Comparison of ENCODE assay signal across 11 cellular contexts in the genomic region with DNA sequence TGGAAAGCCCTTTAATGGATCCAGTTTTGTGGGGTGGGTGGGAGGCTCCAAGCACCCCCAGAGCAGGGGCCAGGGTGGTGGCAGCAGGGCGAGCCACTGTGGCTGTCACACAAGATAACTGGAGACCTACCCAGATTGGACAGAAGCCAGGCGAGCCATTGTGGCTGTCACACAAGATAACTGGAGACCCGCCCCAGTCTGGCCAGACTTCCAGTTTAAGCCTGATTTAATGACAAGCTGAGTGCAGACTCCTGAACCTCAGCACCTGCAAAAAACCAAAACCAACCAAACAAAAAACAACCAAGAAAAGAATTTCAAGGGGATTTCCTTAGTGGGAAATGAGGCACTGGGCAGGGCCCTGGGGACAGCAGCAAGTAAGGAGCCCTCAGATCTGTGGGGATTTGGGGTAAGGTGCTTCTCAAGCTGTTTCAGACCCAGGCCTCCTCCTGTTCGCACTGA.
DNase-seq lines count a peak whose midpoint lies in the region; ATAC-seq and TF ChIP-seq lines count a peak whose summit lies in the region.
"Had no signal": no experiment of that assay in that cellular context is flagged by ENCODE, and none has a peak within 500 bp of the region (broad histone marks: within the 10 kb centered on the region; RNA-seq: fewer than 3 reads in every experiment).

No MANE protein-coding gene starts in this region.

- peak; percentile 76 for ATAC-seq in GM21360 (IDR thresholded peaks at IDR 0.05; ENCODE audit: unreplicated experiment)
- peak; percentile 71 for ATAC-seq in HG03432 (IDR thresholded peaks at IDR 0.05; ENCODE audit: unreplicated experiment)
- no peak for ATAC-seq in foreskin keratinocyte
- ATAC-seq: effector memory CD8-positive, alpha-beta T cell had no signal

- H3K27me3 ChIP-seq in duodenal mucosa (ENCODE audit: control insufficient read depth in 1 of 2, insufficient read depth in 2 of 2, low read length in 2 of 2) (no peaks in the 10 kb centered on the region), foreskin keratinocyte (no peaks in the 10 kb centered on the region)

- no peak overlapping the region for H3K4me3 ChIP-seq in duodenal mucosa (ENCODE audit: low read depth in 1 of 2, low read length in 2 of 2)

- peak overlapping the region in 1 of 2 donors; percentile 9 for H3K9ac ChIP-seq in duodenal mucosa (ENCODE audit: low read depth in 1 of 2, low read length in 2 of 2)

- H3K36me3 ChIP-seq in duodenal mucosa (ENCODE audit: control insufficient read depth in 1 of 2, insufficient read depth in 2 of 2, low read length in 2 of 2), result no peaks in the 10 kb centered on the region

- in situ Hi-C loops in GM13976 (cut with MboI; ENCODE audit: low sequenced_read_pairs, unreplicated experiment), result no loop called here

- H3K4me1 ChIP-seq in duodenal mucosa (ENCODE audit: control insufficient read depth in 1 of 2, insufficient read depth in 2 of 2, low read length in 2 of 2), result peaks cover 28 to 31% of the 10 kb centered on the region in 2 donors
- no peaks in the 10 kb centered on the region for H3K4me1 ChIP-seq in foreskin keratinocyte

- H3K27ac ChIP-seq in duodenal mucosa (ENCODE audit: low read depth, low read length) (peak overlapping the region; percentile 26), foreskin keratinocyte (no peak overlapping the region)

- H3K9me3 ChIP-seq in duodenal mucosa (ENCODE audit: control insufficient read depth in 1 of 2, low read length in 2 of 2), result no peaks in the 10 kb centered on the region

- TF ChIP-seq CTCF in GM13976 (IDR thresholded peaks at IDR 0.05; ENCODE audit: borderline replicate concordance, control extremely low read depth, extremely low read depth, insufficient read depth, missing control alignments) (no peak), foreskin keratinocyte (conservative IDR thresholded peaks at IDR 0.05) (no peak)

- DNase-seq in GM13976 (ENCODE audit: low spot score) (peak; percentile 55), NCI-H524 treated with DMSO at 0.1 percent for 48 hours (lab: John Stamatoyannopoulos, UW) (no peak), SHP77 (lab: John Stamatoyannopoulos, UW) (no peak), SKM-1 (lab: John Stamatoyannopoulos, UW; ENCODE audit: unreplicated experiment) (no peak), foreskin keratinocyte (no peak)
- DNase-seq: effector memory CD8-positive, alpha-beta T cell; NK-92 treated with Interleukin-12 subunit alpha and Interleukin-12 subunit beta, amount 100 ng/mL, for 24 hours; stimulated activated CD4-positive, alpha-beta T cell treated with anti-CD3 and anti-CD28 coated beads, Interleukin-4, amount 100 ng/mL, for 4 hours had no signal
